In the genomic region with DNA sequence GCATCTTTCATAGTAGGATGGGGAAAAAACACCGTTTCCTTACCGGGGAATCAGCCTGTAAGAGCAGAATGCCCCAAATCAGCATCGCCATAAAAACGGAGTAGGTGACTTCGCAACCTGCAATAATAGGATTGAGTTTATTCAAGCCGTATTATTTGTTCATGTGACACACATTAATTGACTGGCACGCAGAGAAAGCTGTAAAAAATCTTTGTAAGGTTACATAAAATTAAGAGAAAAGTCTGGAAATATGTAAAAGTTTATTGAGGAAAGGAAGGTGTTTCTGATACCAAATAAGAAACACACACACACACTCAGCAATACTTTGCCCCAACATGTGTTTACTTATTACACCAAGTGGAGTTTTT, we compare ENCODE assay signal across 8 cellular contexts. TPM values are rescaled to one million over a fixed set of nuclear protein-coding genes. Genes with fewer than 3 reads are reported as not detected.
DNase-seq lines count a peak whose midpoint lies in the region; TF ChIP-seq lines count a peak whose summit lies in the region.

No MANE protein-coding gene starts in this region.

- H3K36me3 Mint-ChIP-seq in T-helper 2 cell treated with Interferon-gamma antibody and Interleukin-4, amounts not matched to agents 5 μg/mL and 100 μg/mL, for 36 hours (ENCODE audit: low read depth): peaks cover 2% of the 10 kb centered on the region

- no peaks in the 10 kb centered on the region for H3K27me3 Mint-ChIP-seq in T-helper 2 cell treated with Interferon-gamma antibody and Interleukin-4, amounts not matched to agents 5 μg/mL and 100 μg/mL, for 36 hours (ENCODE audit: low read depth)

- no peaks in the 10 kb centered on the region for H3K27me3 ChIP-seq in layer of hippocampus (ENCODE audit: control insufficient read depth, insufficient read depth, low read length)

- WGBS in adipose tissue, 3 donors: 5 to 19% (median 16%) methylated on average over 7 of the region's 7 CpGs

- no peaks in the 10 kb centered on the region for H3K9me3 Mint-ChIP-seq in T-helper 2 cell treated with Interferon-gamma antibody and Interleukin-4, amounts not matched to agents 5 μg/mL and 100 μg/mL, for 36 hours

- no peak for DNase-seq in T-helper 2 cell treated with Interferon-gamma antibody and Interleukin-4, amounts not matched to agents 5 μg/mL and 100 μg/mL, for 36 hours (ENCODE audit: low spot score)
- DNase-seq in T-helper 2 cell (no peak), superior temporal gyrus (ENCODE audit: extremely low spot score) (peak; percentile 67), GM20000 (ENCODE audit: low spot score) (no peak), KG1 (lab: John Stamatoyannopoulos, UW) (no peak), EL (no peak)

- peaks cover 40% of the 10 kb centered on the region for H3K4me1 Mint-ChIP-seq in T-helper 2 cell treated with Interferon-gamma antibody and Interleukin-4, amounts not matched to agents 5 μg/mL and 100 μg/mL, for 36 hours (ENCODE audit: low read depth)

- H3K27ac ChIP-seq in adipose tissue (ENCODE audit: low read depth, low read length) (peak overlapping the region; percentile 78), layer of hippocampus (ENCODE audit: low read depth, low read length) (peak overlapping the region; percentile 80)

- TF ChIP-seq CTCF in GM20000 (IDR thresholded peaks at IDR 0.05; ENCODE audit: extremely low read depth, missing control alignments): no peak

- H3K27ac Mint-ChIP-seq in T-helper 2 cell treated with Interferon-gamma antibody and Interleukin-4, amounts not matched to agents 5 μg/mL and 100 μg/mL, for 36 hours: peak overlapping the region; percentile 52

- H3K4me3 Mint-ChIP-seq in T-helper 2 cell treated with Interferon-gamma antibody and Interleukin-4, amounts not matched to agents 5 μg/mL and 100 μg/mL, for 36 hours: peak overlapping the region; percentile 93

RNA-seq across cellular contexts. Expression of a gene that starts 0.6 kb away (rescaled TPM):
- polyA plus RNA-seq in adipose tissue: 1 to 10 TPM; 8.3 to 9.9 (median 9.6) TPM

RNA-seq across cellular contexts. Expression of a gene that starts 59.7 kb away (rescaled TPM):
- 10 to 100 TPM; 13.4 to 19.9 (median 14.3) TPM for polyA plus RNA-seq in adipose tissue
